ENCODE assay signal across 20 cellular contexts in the genomic region with DNA sequence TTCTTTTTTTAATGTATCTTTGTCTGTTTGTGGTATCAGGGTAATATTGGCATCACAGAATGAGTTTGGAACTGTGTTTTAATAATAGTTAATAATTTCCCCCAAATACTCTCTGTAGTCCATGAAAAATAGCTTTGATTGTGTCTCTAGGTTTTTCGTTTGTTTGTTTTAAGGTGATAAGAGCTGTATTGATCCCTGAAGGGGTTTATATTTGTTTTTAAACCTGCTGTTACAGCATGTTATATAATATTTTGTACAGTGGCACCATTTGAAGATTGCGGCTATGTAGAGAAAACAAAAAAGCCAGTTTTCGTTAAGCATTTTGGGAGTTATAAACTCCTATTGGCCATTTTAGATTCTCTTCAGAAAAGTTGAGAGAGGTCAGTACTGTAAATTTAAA. TPM values are rescaled to one million over a fixed set of nuclear protein-coding genes. Genes with fewer than 3 reads are reported as not detected.
DNase-seq lines count a peak whose midpoint lies in the region; ATAC-seq, FAIRE-seq and TF ChIP-seq lines count a peak whose summit lies in the region.
"Had no signal": no experiment of that assay in that cellular context is flagged by ENCODE, and none has a peak within 500 bp of the region (broad histone marks: within the 10 kb centered on the region; RNA-seq: fewer than 3 reads in every experiment).

No MANE protein-coding gene starts in this region.

- TF ChIP-seq POLR2A in endothelial cell of umbilical vein (IDR thresholded peaks at IDR 0.05; ENCODE audit: low read depth, low read length) (no peak), gastrocnemius medialis (IDR thresholded peaks at IDR 0.05) (no peak)

- peak overlapping the region; percentile 53 for H3K4me2 ChIP-seq in Loucy (ENCODE audit: low read depth, low read length, poor library complexity, severe bottlenecking)
- peak overlapping the region; percentile 93 for H3K4me2 ChIP-seq in endothelial cell of umbilical vein (ENCODE audit: insufficient read depth, low read length)

- no peak overlapping the region for H3K4me3 Mint-ChIP-seq in activated naive CD8-positive, alpha-beta T cell treated with anti-CD3 and anti-CD28 coated beads for 36 hours
- H3K4me3 Mint-ChIP-seq in activated naive CD8-positive, alpha-beta T cell treated with anti-CD3 and anti-CD28 coated beads, Interleukin-2, amount 50 U/mL, for 24 hours = no peak overlapping the region
- H3K4me3 Mint-ChIP-seq: CD14-positive monocyte had no signal

- peaks cover 18% of the 10 kb centered on the region for H3K4me1 ChIP-seq in Loucy (ENCODE audit: insufficient read depth, low read length, poor library complexity, severe bottlenecking)
- H3K4me1 ChIP-seq in endothelial cell of umbilical vein (ENCODE audit: control insufficient read depth, extremely low read depth, insufficient read depth, low read length) = peaks cover 22% of the 10 kb centered on the region
- peaks cover 31 to 34% of the 10 kb centered on the region in 2 donors for H3K4me1 ChIP-seq in gastrocnemius medialis

- H3K9me3 ChIP-seq in Loucy (ENCODE audit: insufficient read depth, low read depth, low read length) (no peaks in the 10 kb centered on the region), endothelial cell of umbilical vein (replicated peaks; ENCODE audit: control insufficient read depth, insufficient read depth, low read length) (no peaks in the 10 kb centered on the region), gastrocnemius medialis (no peaks in the 10 kb centered on the region)
- H3K9me3 ChIP-seq: MG63 had no signal

- CTCF ChIA-PET in endothelial cell of umbilical vein (lab: Charles Lee) = interaction anchor here (1.4 to 2.5 kb wide), 2 partner anchors 9 to 89 kb away, joined by 3 to 14 read pairs; no protein-coding TSS in a partner anchor

- H3K36me3 ChIP-seq in Loucy (ENCODE audit: insufficient read depth, low read length) = no peaks in the 10 kb centered on the region
- H3K36me3 ChIP-seq in endothelial cell of umbilical vein (ENCODE audit: control insufficient read depth in 2 of 2, extremely low read depth in 1 of 2, insufficient read depth in 2 of 2, low read length in 2 of 2) = no peaks in the 10 kb centered on the region
- H3K36me3 ChIP-seq in gastrocnemius medialis = no peaks in the 10 kb centered on the region
- H3K36me3 ChIP-seq: MG63 had no signal

- peaks cover 23% of the 10 kb centered on the region for H3K4me1 Mint-ChIP-seq in activated naive CD8-positive, alpha-beta T cell treated with anti-CD3 and anti-CD28 coated beads for 36 hours
- peaks cover 34% of the 10 kb centered on the region for H3K4me1 Mint-ChIP-seq in activated naive CD8-positive, alpha-beta T cell treated with anti-CD3 and anti-CD28 coated beads, Interleukin-2, amount 50 U/mL, for 24 hours

- dilution Hi-C loops in endothelial cell of umbilical vein (cut with MboI; ENCODE audit: extremely low pct_ligation_motif_present, low sequenced_read_pairs) = no loop called here

- no peaks in the 10 kb centered on the region for H3K9me2 ChIP-seq in Loucy (replicated peaks; ENCODE audit: low read depth, low read length)

- H3K79me2 ChIP-seq in Loucy (ENCODE audit: insufficient read depth, low read length) (peaks cover 29% of the 10 kb centered on the region), endothelial cell of umbilical vein (ENCODE audit: control insufficient read depth, insufficient read depth, low read length) (peaks cover 42% of the 10 kb centered on the region)

- no peaks in the 10 kb centered on the region for H3F3A ChIP-seq in Loucy (ENCODE audit: low read depth)

- in situ Hi-C loops in gastrocnemius medialis (cut with MboI; ENCODE audit: low sequenced_read_pairs in 4 of 4) = no loop called here

- DNase-seq in activated naive CD8-positive, alpha-beta T cell treated with anti-CD3 and anti-CD28 coated beads for 36 hours = no peak
- no peak for DNase-seq in activated naive CD8-positive, alpha-beta T cell treated with anti-CD3 and anti-CD28 coated beads, Interleukin-2, amount 50 U/mL, for 24 hours
- DNase-seq in endothelial cell of umbilical vein (ENCODE audit: low read depth, low spot score) = no peak
- no peak for DNase-seq in gastrocnemius medialis
- DNase-seq in GM20000 (ENCODE audit: low spot score) = no peak
- no peak for DNase-seq in T-helper 1 cell
- DNase-seq: MG63, NCI-H1048, NCI-H1436, NCI-H187 treated with DMSO at 0.1 percent for 48 hours, NCI-H226, NCI-H510A treated with DMSO at 0.1 percent for 48 hours, NCI-H82, SIG-M5 had no signal

- no peak for ATAC-seq in activated naive CD8-positive, alpha-beta T cell treated with anti-CD3 and anti-CD28 coated beads, Interleukin-2, amount 50 U/mL, for 24 hours
- no peak for ATAC-seq in gastrocnemius medialis
- no peak for ATAC-seq in HG03025 (IDR thresholded peaks at IDR 0.05; ENCODE audit: low FRiP score, unreplicated experiment)
- ATAC-seq: Panc1 had no signal

- H3K4me3 ChIP-seq in Loucy (ENCODE audit: low read length, poor library complexity, severe bottlenecking) (no peak overlapping the region), endothelial cell of umbilical vein (replicated peaks in 1 of 3; ENCODE audit: insufficient read depth in 1 of 3, low read depth in 1 of 3, low read length in 3 of 3) (no peak overlapping the region), gastrocnemius medialis (no peak overlapping the region)
- H3K4me3 ChIP-seq: MG63 had no signal

- TF ChIP-seq CTCF in Loucy (conservative IDR thresholded peaks at IDR 0.05; ENCODE audit: low read length) (no peak), endothelial cell of umbilical vein (IDR thresholded peaks at IDR 0.05; ENCODE audit: extremely low read depth in 1 of 2, insufficient read depth in 1 of 2, low read depth in 1 of 2, low read length in 2 of 2) (no peak), gastrocnemius medialis (IDR thresholded peaks at IDR 0.05 in 4 of 5, conservative IDR thresholded peaks at IDR 0.05 in 1 of 5) (no peak), GM20000 (IDR thresholded peaks at IDR 0.05; ENCODE audit: extremely low read depth, missing control alignments) (no peak)

- H3K27ac ChIP-seq in endothelial cell of umbilical vein (ENCODE audit: insufficient read depth, low read depth, low read length) = peak overlapping the region; percentile 92
- H3K27ac ChIP-seq in gastrocnemius medialis = peak overlapping the region; percentile 43 to 65 (median 48)

- peaks cover 6% of the 10 kb centered on the region for H3K9me3 Mint-ChIP-seq in activated naive CD8-positive, alpha-beta T cell treated with anti-CD3 and anti-CD28 coated beads for 36 hours
- H3K9me3 Mint-ChIP-seq in activated naive CD8-positive, alpha-beta T cell treated with anti-CD3 and anti-CD28 coated beads, Interleukin-2, amount 50 U/mL, for 24 hours = peaks cover 8% of the 10 kb centered on the region
- H3K9me3 Mint-ChIP-seq: CD14-positive monocyte had no signal

- H3K9me1 ChIP-seq in endothelial cell of umbilical vein (replicated peaks; ENCODE audit: control insufficient read depth, extremely low read depth, insufficient read depth, low read length) = no peaks in the 10 kb centered on the region

- no peaks in the 10 kb centered on the region for H3K27me3 Mint-ChIP-seq in activated naive CD8-positive, alpha-beta T cell treated with anti-CD3 and anti-CD28 coated beads for 36 hours
- no peaks in the 10 kb centered on the region for H3K27me3 Mint-ChIP-seq in activated naive CD8-positive, alpha-beta T cell treated with anti-CD3 and anti-CD28 coated beads, Interleukin-2, amount 50 U/mL, for 24 hours

- POLR2A ChIA-PET in endothelial cell of umbilical vein (lab: Charles Lee) = interaction anchor here (0.6 kb wide), 1 partner anchor 228 kb away, joined by 3 read pairs; no protein-coding TSS in a partner anchor

- no TSS peak for BruUV-seq in endothelial cell of umbilical vein (replicated peaks; lab: Mats Ljungman, UMichigan)

- H4K20me1 ChIP-seq in Loucy (ENCODE audit: insufficient read depth, low read length, poor library complexity, severe bottlenecking) (no peaks in the 10 kb centered on the region), endothelial cell of umbilical vein (replicated peaks; ENCODE audit: control insufficient read depth, extremely low read depth, insufficient read depth, low read length) (no peaks in the 10 kb centered on the region)

- no peak overlapping the region for H2AFZ ChIP-seq in Loucy (ENCODE audit: low read length)
- H2AFZ ChIP-seq in endothelial cell of umbilical vein (ENCODE audit: low read depth, low read length) = no peak overlapping the region

- FAIRE-seq in endothelial cell of umbilical vein (lab: Jason Lieb, UNC) = no peak
- FAIRE-seq: A204.1, G401.6 had no signal

- intact Hi-C loops in endothelial cell of umbilical vein (cut with micrococcal nuclease) (loop anchor here (1.0 to 5.0 kb wide), 4 partner anchors 15 to 351 kb away; a partner anchor contains a TSS), gastrocnemius medialis (cut with DNase I; ENCODE audit: low total_unique reads) (no loop called here)

- H3K9ac ChIP-seq in Loucy (ENCODE audit: low read depth, low read length, poor library complexity, severe bottlenecking) (peak overlapping the region; percentile 4), endothelial cell of umbilical vein (replicated peaks; ENCODE audit: extremely low read depth, insufficient read depth, low read length) (peak overlapping the region; percentile 48)

- H3K27me3 ChIP-seq in Loucy (ENCODE audit: insufficient read depth, low read length, poor library complexity, severe bottlenecking) (no peaks in the 10 kb centered on the region), endothelial cell of umbilical vein (ENCODE audit: control insufficient read depth in 2 of 2, insufficient read depth in 2 of 2, low read length in 2 of 2) (no peaks in the 10 kb centered on the region), gastrocnemius medialis (no peaks in the 10 kb centered on the region)
- H3K27me3 ChIP-seq: MG63 had no signal

- H3K36me3 Mint-ChIP-seq in activated naive CD8-positive, alpha-beta T cell treated with anti-CD3 and anti-CD28 coated beads for 36 hours = peaks cover 38% of the 10 kb centered on the region
- H3K36me3 Mint-ChIP-seq in activated naive CD8-positive, alpha-beta T cell treated with anti-CD3 and anti-CD28 coated beads, Interleukin-2, amount 50 U/mL, for 24 hours (ENCODE audit: low read depth) = peaks cover 18% of the 10 kb centered on the region
- H3K36me3 Mint-ChIP-seq: CD14-positive monocyte had no signal

- peak overlapping the region; percentile 47 for H3K27ac Mint-ChIP-seq in activated naive CD8-positive, alpha-beta T cell treated with anti-CD3 and anti-CD28 coated beads for 36 hours
- H3K27ac Mint-ChIP-seq in activated naive CD8-positive, alpha-beta T cell treated with anti-CD3 and anti-CD28 coated beads, Interleukin-2, amount 50 U/mL, for 24 hours = no peak overlapping the region

RNA-seq across cellular contexts. Expression of a gene that starts 15.7 kb away (rescaled TPM):
- total RNA-seq in activated naive CD8-positive, alpha-beta T cell treated with anti-CD3 and anti-CD28 coated beads for 36 hours = 10 to 100 TPM; 42.0 to 54.0 TPM
- 165 and 176 TPM in 2 replicates for total RNA-seq in endothelial cell of umbilical vein
- polyA plus RNA-seq in endothelial cell of umbilical vein = 118 and 133 TPM in 2 replicates
- polyA plus RNA-seq in endothelial cell of umbilical vein (2011; cell fraction: cytosol; rRNA removed) = 106 and 121 TPM in 2 replicates
- 121 and 131 TPM in 2 replicates for polyA plus RNA-seq in endothelial cell of umbilical vein (2011; cell fraction: nucleus; rRNA removed)
- polyA plus RNA-seq in endothelial cell of umbilical vein (2012) = 152 and 163 TPM in 2 replicates
- 193 and 283 TPM in 2 replicates for polyA minus RNA-seq in endothelial cell of umbilical vein
- polyA minus RNA-seq in endothelial cell of umbilical vein (2011; cell fraction: cytosol; rRNA and poly(A)+ RNA removed) = 22.8 TPM
- 192 and 200 TPM in 2 replicates for polyA minus RNA-seq in endothelial cell of umbilical vein (2011; cell fraction: nucleus; rRNA and poly(A)+ RNA removed)
- 100 to 1,000 TPM; 102 to 210 (median 172) TPM for total RNA-seq in gastrocnemius medialis
